In the genomic region with DNA sequence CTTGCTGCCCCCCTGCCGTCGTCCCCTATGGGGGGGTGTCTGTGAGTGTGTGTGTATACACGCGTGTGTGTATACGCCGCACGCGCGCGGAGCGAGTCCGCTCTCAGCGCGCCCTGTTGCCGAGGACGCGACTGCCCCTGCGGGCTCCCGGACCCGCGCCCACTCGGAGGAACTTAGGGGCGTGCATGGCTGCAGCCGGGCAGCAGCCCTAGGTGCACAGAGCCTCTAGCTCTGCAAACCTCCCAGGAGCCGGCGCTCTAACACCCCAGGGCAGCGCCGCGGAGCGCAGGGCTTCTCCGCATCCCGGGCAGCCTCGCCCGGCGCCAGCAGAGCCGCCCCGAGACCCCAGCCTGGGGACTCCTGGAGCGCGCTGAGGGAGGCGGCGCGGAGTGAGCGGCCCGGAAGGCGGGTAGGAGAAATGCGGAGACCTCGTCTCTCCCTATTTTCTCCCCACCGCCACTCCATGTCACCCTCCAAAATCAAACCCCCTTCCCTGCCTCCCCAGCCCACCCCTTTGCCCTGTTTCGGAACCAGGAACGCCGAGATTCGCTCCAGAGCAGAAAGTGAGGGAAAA, we compare ENCODE assay signal across 8 cellular contexts. TPM values are rescaled to one million over a fixed set of nuclear protein-coding genes. Genes with fewer than 3 reads are reported as not detected.
DNase-seq lines count a peak whose midpoint lies in the region; ATAC-seq and TF ChIP-seq lines count a peak whose summit lies in the region.

No MANE protein-coding gene starts in this region.

- 0 to 3% methylated on average over 37 to 44 of the region's 52 CpGs for WGBS in GM23248 (ENCODE audit: low coverage in 1 of 2, low lambda C conversion rate in 2 of 2, missing lambda C conversion rate in 2 of 2), 2 experiments
- WGBS in ovary, 3 donors = 0 to 1% (median 1%) methylated on average over 32 to 52 of the region's 52 CpGs

- peaks cover 56% of the 10 kb centered on the region for H3K4me1 Mint-ChIP-seq in activated naive CD4-positive, alpha-beta T cell treated with anti-CD3 and anti-CD28 coated beads, Interleukin-2, amount 50 U/mL, for 24 hours

- peak overlapping the region; percentile 62 for H3K9ac ChIP-seq in GM23248

- no peak for TF ChIP-seq POLR2A in ovary (IDR thresholded peaks at IDR 0.05)

- peak overlapping the region; percentile 97 for H2AFZ ChIP-seq in GM23248

- H3K27ac Mint-ChIP-seq in activated naive CD4-positive, alpha-beta T cell treated with anti-CD3 and anti-CD28 coated beads, Interleukin-2, amount 50 U/mL, for 24 hours = peak overlapping the region; percentile 97

- H4K20me1 ChIP-seq in GM23248 (ENCODE audit: insufficient read depth) = no peaks in the 10 kb centered on the region

- TF ChIP-seq CTCF in ovary (IDR thresholded peaks at IDR 0.05) = no peak

- H3K79me2 ChIP-seq in GM23248 (ENCODE audit: insufficient read depth) = no peaks in the 10 kb centered on the region

- no peaks in the 10 kb centered on the region for H3K27me3 ChIP-seq in GM23248 (replicated peaks; ENCODE audit: insufficient read depth)
- H3K27me3 ChIP-seq in ovary = no peaks in the 10 kb centered on the region

- H3K4me1 ChIP-seq in GM23248 (ENCODE audit: insufficient read depth) (peaks cover 3% of the 10 kb centered on the region; the same call in 1 of the 2 replicates), ovary (ENCODE audit: insufficient read depth) (peaks cover 10% of the 10 kb centered on the region)

- peak overlapping the region; percentile 87 for H3K4me3 Mint-ChIP-seq in activated naive CD4-positive, alpha-beta T cell treated with anti-CD3 and anti-CD28 coated beads, Interleukin-2, amount 50 U/mL, for 24 hours

- ATAC-seq in Right ventricle myocardium superior (ENCODE audit: poor library complexity) (peak; percentile 66), HG03025 (IDR thresholded peaks at IDR 0.05; ENCODE audit: low FRiP score, unreplicated experiment) (no peak)

- peaks cover 21% of the 10 kb centered on the region; the same call in 1 of the 2 replicates for H3F3A ChIP-seq in GM23248 (ENCODE audit: insufficient read depth)

- no peaks in the 10 kb centered on the region for H3K9me3 Mint-ChIP-seq in activated naive CD4-positive, alpha-beta T cell treated with anti-CD3 and anti-CD28 coated beads, Interleukin-2, amount 50 U/mL, for 24 hours

- peak overlapping the region; percentile 81 for H3K4me3 ChIP-seq in GM23248
- H3K4me3 ChIP-seq in ovary = peak overlapping the region; percentile 74

- no peaks in the 10 kb centered on the region for H3K36me3 ChIP-seq in GM23248 (ENCODE audit: low read depth)
- H3K36me3 ChIP-seq in ovary = no peaks in the 10 kb centered on the region

- no peaks in the 10 kb centered on the region for H3K27me3 Mint-ChIP-seq in activated naive CD4-positive, alpha-beta T cell treated with anti-CD3 and anti-CD28 coated beads, Interleukin-2, amount 50 U/mL, for 24 hours

- H3K9me2 ChIP-seq in GM23248 (ENCODE audit: insufficient read depth) = no peaks in the 10 kb centered on the region

- TF ChIP-seq EP300 in ovary (IDR thresholded peaks at IDR 0.05) = no peak

- DNase-seq in EH (ENCODE audit: low read depth) (peak; percentile 48), GM23248 (peak; percentile 65), NCI-H2171 treated with DMSO at 0.1 percent for 48 hours (lab: John Stamatoyannopoulos, UW) (peak; percentile 56), Right ventricle myocardium superior (peak; percentile 59), ovary (peak; percentile 35 to 59 (median 41)), NCI-H524 treated with DMSO at 0.1 percent for 48 hours (lab: John Stamatoyannopoulos, UW) (no peak)

- peaks cover 4% of the 10 kb centered on the region for H3K36me3 Mint-ChIP-seq in activated naive CD4-positive, alpha-beta T cell treated with anti-CD3 and anti-CD28 coated beads, Interleukin-2, amount 50 U/mL, for 24 hours

- H3K9me3 ChIP-seq in GM23248 (ENCODE audit: low read depth) (no peaks in the 10 kb centered on the region), ovary (no peaks in the 10 kb centered on the region)

- H3K27ac ChIP-seq in GM23248 = no peak overlapping the region
- peak overlapping the region; percentile 73 to 75 for H3K27ac ChIP-seq in ovary

- in situ Hi-C loops in GM23248 (cut with MboI) = no loop called here

- peak overlapping the region; percentile 94 for H3K4me2 ChIP-seq in GM23248 (ENCODE audit: unreplicated experiment)

- intact Hi-C loops in Right ventricle myocardium superior (cut with DNase I) (loop anchor here (5.0 kb wide), 1 partner anchor 84 kb away; no protein-coding TSS in a partner anchor), ovary (cut with DNase I) (loop anchor here in 2 of 4 donors (5.0 to 10.0 kb wide), 4 partner anchors 81 to 101 kb away; no protein-coding TSS in a partner anchor)

RNA-seq across cellular contexts. Expression of a gene that starts 0.6 kb away (rescaled TPM):
- total RNA-seq in GM23248 (2014; rRNA removed; shearing (Covaris generic)) = 0.86 and 1.6 TPM in 2 replicates
- 0.26 and 0.33 TPM in 2 replicates for polyA plus RNA-seq in GM23248 (2016; fragmentation: Nextera tagmentation; extraction: Ambion mirVana)
- total RNA-seq in Right ventricle myocardium superior = 21.2 TPM
- total RNA-seq in ovary = 10 to 100 TPM; 13.6 to 43.2 (median 20.5) TPM
- polyA plus RNA-seq in ovary = 10 to 100 TPM; 11.3 to 19.5 TPM
